ENCODE assay signal across 8 cellular contexts in the genomic region with DNA sequence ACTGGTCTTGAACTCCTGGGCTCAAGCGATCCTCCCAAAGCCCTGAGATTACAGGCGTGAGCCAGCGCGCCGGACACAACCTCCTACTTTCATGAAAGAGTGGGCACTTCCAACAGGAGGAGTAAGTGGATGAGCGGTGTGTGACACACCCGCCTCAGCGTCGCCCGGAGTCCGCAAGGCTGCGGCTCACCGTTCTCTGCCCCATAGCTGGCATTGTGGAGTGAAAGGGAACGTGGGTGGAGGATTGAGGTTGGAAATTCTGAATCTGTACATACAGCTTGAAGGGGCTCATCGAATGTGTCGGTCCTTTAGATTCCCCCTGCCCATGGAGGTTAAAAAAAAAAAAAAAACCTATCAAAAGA. TPM values are rescaled to one million over a fixed set of nuclear protein-coding genes. Genes with fewer than 3 reads are reported as not detected.
DNase-seq lines count a peak whose midpoint lies in the region; ATAC-seq and TF ChIP-seq lines count a peak whose summit lies in the region.

No MANE protein-coding gene starts in this region.

- H3K27ac ChIP-seq in spleen, result peak overlapping the region in 4 of 8 donors; percentile 40 to 68 (median 58)

- no peak for TF ChIP-seq POLR2A in spleen (IDR thresholded peaks at IDR 0.05)

- TF ChIP-seq CTCF in spleen (IDR thresholded peaks at IDR 0.05 in 8 of 11, conservative IDR thresholded peaks at IDR 0.05 in 3 of 11), result no peak

- DNase-seq in NCI-H748 (lab: John Stamatoyannopoulos, UW; ENCODE audit: unreplicated experiment), result peak; percentile 67
- DNase-seq in activated naive CD8-positive, alpha-beta T cell treated with anti-CD3 and anti-CD28 coated beads, Interleukin-2, amount 50 U/mL, for 16 hours (ENCODE audit: low read depth, low spot score), result peak; percentile 34
- DNase-seq in iPS-NIHi7 (ENCODE audit: extremely low spot score), result peak; percentile 35
- DNase-seq in spleen, result peak; percentile 80
- DNase-seq in RPMI8226, result no peak
- DNase-seq in AG08395 (ENCODE audit: low spot score), result no peak

- 6 to 30% (median 16%) methylated on average over 16 of the region's 16 CpGs for WGBS in spleen, 5 donors

- peaks cover 0 to 42% (median 23%) of the 10 kb centered on the region in 6 donors for H3K4me1 ChIP-seq in spleen

- intact Hi-C loops in spleen (cut with DNase I; ENCODE audit: low total_unique reads), result no loop called here

- H3K4me3 ChIP-seq in spleen, result peak overlapping the region; percentile 62 to 92 (median 76)

- H3K9me3 ChIP-seq in spleen, result no peaks in the 10 kb centered on the region

- H3K36me3 ChIP-seq in spleen, result no peaks in the 10 kb centered on the region

- ATAC-seq in GM18499 (IDR thresholded peaks at IDR 0.05; ENCODE audit: insufficient read depth, unreplicated experiment) (peak; percentile 23), HG02610 (IDR thresholded peaks at IDR 0.05; ENCODE audit: unreplicated experiment) (peak; percentile 11)

- peaks cover 0 to 23% (median 3%) of the 10 kb centered on the region in 7 donors for H3K27me3 ChIP-seq in spleen (replicated peaks in 1 of 7)

RNA-seq across cellular contexts. Expression of gene PRXL2A, which starts 0.5 kb away (rescaled TPM):
- total RNA-seq in spleen, result 10 to 100 TPM; 12.7 to 20.7 (median 16.9) TPM
- 10 to 100 TPM; 12.4 to 19.0 (median 14.3) TPM for polyA plus RNA-seq in spleen

RNA-seq across cellular contexts. Expression of gene TSPAN14, which starts 46.3 kb away (rescaled TPM):
- 100 to 1,000 TPM in 6 of 7 donors, 10 to 100 TPM in 1; 81.3 to 172 (median 129) TPM for total RNA-seq in spleen
- polyA plus RNA-seq in spleen, result 10 to 100 TPM; 13.3 to 32.5 (median 24.6) TPM

RNA-seq across cellular contexts. Expression of gene DYDC2, which starts 51.2 kb away (rescaled TPM):
- total RNA-seq in spleen, result not detected
- polyA plus RNA-seq in spleen, result not detected

RNA-seq across cellular contexts. Expression of gene DYDC1, which starts 51.3 kb away (rescaled TPM):
- not detected for total RNA-seq in spleen
- polyA plus RNA-seq in spleen, result not detected

Comparison
In these comparisons a context has a peak if more than half of its experiments do, and no peak if none do; other contexts are left out.
1. DNase-seq: peak in NCI-H748 (single experiment), activated naive CD8-positive, alpha-beta T cell treated with anti-CD3 and anti-CD28 coated beads, Interleukin-2, amount 50 U/mL, for 16 hours (single experiment), iPS-NIHi7 (single experiment) and spleen (single experiment); none in RPMI8226 (single experiment) and AG08395 (single experiment).